In genomic region chr2:52929412-52929811, GRCh38 we compare ENCODE assay signal across 21 cellular contexts.
"Had no signal": no experiment of that assay in that cellular context is flagged by ENCODE, and none has a peak within 500 bp of the region (broad histone marks: within the 10 kb centered on the region; RNA-seq: fewer than 3 reads in every experiment).

No MANE protein-coding gene starts in this region.

- H3K4me2 ChIP-seq: hepatocyte had no signal

- H2AFZ ChIP-seq: hepatocyte had no signal

- H3K4me1 ChIP-seq: esophagus muscularis mucosa, gastroesophageal sphincter, lower lobe of right lung had no signal

- H3K9me3 ChIP-seq: esophagus muscularis mucosa, lower lobe of right lung had no signal

- H3K27ac ChIP-seq: coronary artery, dorsolateral prefrontal cortex, esophagus muscularis mucosa, foreskin keratinocyte, gastroesophageal sphincter, heart left ventricle, hepatocyte, lower lobe of right lung had no signal

- H3K27me3 ChIP-seq: dorsolateral prefrontal cortex, esophagus muscularis mucosa, foreskin keratinocyte, gastroesophageal sphincter, heart left ventricle, hepatocyte had no signal

- DNase-seq: dermis blood vessel endothelial cell; dorsolateral prefrontal cortex; effector CD4-positive, alpha-beta T cell; effector memory CD4-positive, alpha-beta T cell; foreskin keratinocyte; heart left ventricle; hypothalamus; immature natural killer cell; islet precursor cell; kidney; kidney glomerular epithelial cell; left colon; left ventricle myocardium superior; lower lobe of right lung; mesendoderm; mucosa of descending colon; naive B cell had no signal

- H3K36me3 ChIP-seq: esophagus muscularis mucosa, gastroesophageal sphincter, heart left ventricle, lower lobe of right lung had no signal

- H3K4me3 ChIP-seq: coronary artery, dorsolateral prefrontal cortex, esophagus muscularis mucosa, gastroesophageal sphincter, heart left ventricle, hepatocyte, lower lobe of right lung, mucosa of descending colon had no signal
